ENCODE assay signal across 19 cellular contexts in genomic region chr2:23350792-23351355, GRCh38. TPM values are rescaled to one million over a fixed set of nuclear protein-coding genes. Genes with fewer than 3 reads are reported as not detected.
DNase-seq lines count a peak whose midpoint lies in the region; ATAC-seq, FAIRE-seq and TF ChIP-seq lines count a peak whose summit lies in the region.
"Had no signal": no experiment of that assay in that cellular context is flagged by ENCODE, and none has a peak within 500 bp of the region (broad histone marks: within the 10 kb centered on the region; RNA-seq: fewer than 3 reads in every experiment).

No MANE protein-coding gene starts in this region.

- H3K27ac ChIP-seq in SK-N-SH (ENCODE audit: low read depth in 2 of 2, low read length in 1 of 2) (peak overlapping the region in 1 of 2 experiments; percentile 76; a peak in 2 of 4 replicates), astrocyte (ENCODE audit: low read depth, low read length) (no peak overlapping the region), muscle layer of colon (ENCODE audit: low read depth, low read length) (peak overlapping the region; percentile 42)
- H3K27ac ChIP-seq: 22Rv1, PC-9 had no signal

- no peaks in the 10 kb centered on the region for H3K4me1 Mint-ChIP-seq in astrocyte (ENCODE audit: low read depth, unreplicated experiment)
- H3K4me1 Mint-ChIP-seq: stimulated activated naive CD8-positive, alpha-beta T cell treated with anti-CD3 and anti-CD28 coated beads, Interleukin-15, amount 100 ng/mL, for 72 hours had no signal

- no peak for ATAC-seq in SK-N-SH treated with all-trans-retinoic acid at 6 μM for 48 hours

- no peak for TF ChIP-seq EP300 in SK-N-SH (IDR thresholded peaks at IDR 0.05; ENCODE audit: borderline replicate concordance in 1 of 2, low read depth in 1 of 2, low read length in 1 of 2)

- H3K4me1 ChIP-seq in SK-N-SH (ENCODE audit: control insufficient read depth in 1 of 2, insufficient read depth in 2 of 2, low read depth in 1 of 2, low read length in 1 of 2) (peaks cover 4 to 24% of the 10 kb centered on the region in 2 experiments; a peak in 2 of 4 replicates), astrocyte (ENCODE audit: insufficient read depth, low read length) (no peaks in the 10 kb centered on the region), muscle layer of colon (ENCODE audit: insufficient read depth, low read length) (peaks cover 16% of the 10 kb centered on the region), skeletal muscle satellite cell (ENCODE audit: control insufficient read depth, insufficient read depth, low read length) (peaks cover 10% of the 10 kb centered on the region)

- CTCF ChIA-PET in SK-N-SH (lab: Yijun Ruan, JAX), result interaction anchor here (0.6 to 3.2 kb wide), 51 partner anchors 8 to 1938 kb away, joined by 3 to 32 read pairs (median 4); no protein-coding TSS in a partner anchor

- DNase-seq in SK-N-SH, result no peak
- DNase-seq in astrocyte (ENCODE audit: low read depth), result no peak
- DNase-seq in NCI-H774 (lab: John Stamatoyannopoulos, UW), result no peak
- no peak for DNase-seq in NCI-H748 treated with DMSO at 0.1 percent for 48 hours (lab: John Stamatoyannopoulos, UW)
- no peak for DNase-seq in NCI-H2227 treated with DMSO at 0.1 percent for 48 hours (lab: John Stamatoyannopoulos, UW)
- DNase-seq: DMS79; effector memory CD4-positive, alpha-beta T cell had no signal

- H3K9ac ChIP-seq in SK-N-SH (no peak overlapping the region), astrocyte (ENCODE audit: low read length) (peak overlapping the region; percentile 0), muscle layer of colon (ENCODE audit: low read length) (no peak overlapping the region), skeletal muscle satellite cell (ENCODE audit: low read depth, low read length) (no peak overlapping the region)

- no peak for FAIRE-seq in astrocyte (lab: Jason Lieb, UNC)

- H3K4me2 ChIP-seq in SK-N-SH (no peak overlapping the region; the same call in 1 of the 2 replicates), astrocyte (ENCODE audit: low read length) (peak overlapping the region; percentile 75), skeletal muscle satellite cell (ENCODE audit: low read length) (peak overlapping the region; percentile 74)
- H3K4me2 ChIP-seq: PC-9 had no signal

- no peaks in the 10 kb centered on the region for H3K79me2 ChIP-seq in SK-N-SH (ENCODE audit: insufficient read depth)
- no peaks in the 10 kb centered on the region for H3K79me2 ChIP-seq in astrocyte (ENCODE audit: insufficient read depth, low read length)

- no peak overlapping the region for H3K4me3 Mint-ChIP-seq in astrocyte (ENCODE audit: unreplicated experiment)
- H3K4me3 Mint-ChIP-seq: H9; stimulated activated naive CD8-positive, alpha-beta T cell treated with anti-CD3 and anti-CD28 coated beads, Interleukin-15, amount 100 ng/mL, for 72 hours; T-helper 1 cell treated with Interleukin-12 subunit alpha and Interleukin-12 subunit beta and Interleukin-4 antibody, amounts not matched to agents 30 μg/mL and 1 μg/mL, for 36 hours; type B pancreatic cell had no signal

- H2AFZ ChIP-seq in SK-N-SH (ENCODE audit: low read depth) (peak overlapping the region; percentile 77; the same call in 1 of the 2 replicates), astrocyte (ENCODE audit: low read depth, low read length) (peak overlapping the region; percentile 90)
- H2AFZ ChIP-seq: PC-9 had no signal

- H3K27me3 Mint-ChIP-seq in astrocyte (ENCODE audit: low read depth, unreplicated experiment), result peaks cover 48% of the 10 kb centered on the region

- WGBS in SK-N-SH (ENCODE audit: low lambda C conversion rate), result 64% methylated on average over 8 of the region's 8 CpGs

- TF ChIP-seq CTCF in SK-N-SH (IDR thresholded peaks at IDR 0.05) (no peak), astrocyte (IDR thresholded peaks at IDR 0.05; ENCODE audit: insufficient read depth, low read depth, low read length) (no peak)

- H3K4me3 ChIP-seq in SK-N-SH (ENCODE audit: low read depth in 2 of 2, low read length in 1 of 2) (no peak overlapping the region), astrocyte (ENCODE audit: insufficient read depth, low read depth, low read length) (no peak overlapping the region), muscle layer of colon (ENCODE audit: low read depth in 1 of 2, low read length in 2 of 2) (peak overlapping the region; percentile 25 to 41), skeletal muscle satellite cell (ENCODE audit: low read length) (no peak overlapping the region)
- H3K4me3 ChIP-seq: PC-9 had no signal

- H3K9me3 ChIP-seq in SK-N-SH (no peaks in the 10 kb centered on the region), astrocyte (ENCODE audit: insufficient read depth, low read depth, low read length) (peaks cover 2% of the 10 kb centered on the region), muscle layer of colon (ENCODE audit: low read length) (no peaks in the 10 kb centered on the region), skeletal muscle satellite cell (replicated peaks; ENCODE audit: low read length) (no peaks in the 10 kb centered on the region)
- H3K9me3 ChIP-seq: gastroesophageal sphincter had no signal

- H3K27me3 ChIP-seq in SK-N-SH (ENCODE audit: insufficient read depth), result 0 out of 2 replicates have a peak, but pooled peaks cover 7% of the 10 kb centered on the region
- peaks cover 6% of the 10 kb centered on the region for H3K27me3 ChIP-seq in astrocyte (ENCODE audit: insufficient read depth, low read length)
- no peaks in the 10 kb centered on the region for H3K27me3 ChIP-seq in muscle layer of colon (ENCODE audit: control insufficient read depth in 1 of 2, insufficient read depth in 2 of 2, low read length in 2 of 2)
- peaks cover 20% of the 10 kb centered on the region for H3K27me3 ChIP-seq in skeletal muscle satellite cell (ENCODE audit: control insufficient read depth, insufficient read depth, low read length)

- no peak overlapping the region for H3K27ac Mint-ChIP-seq in astrocyte (ENCODE audit: unreplicated experiment)
- H3K27ac Mint-ChIP-seq: activated naive CD4-positive, alpha-beta T cell treated with anti-CD3 and anti-CD28 coated beads, Interleukin-2, amount 50 U/mL, for 72 hours; H9; naive thymus-derived CD8-positive, alpha-beta T cell; stimulated activated naive CD8-positive, alpha-beta T cell treated with anti-CD3 and anti-CD28 coated beads, Interleukin-15, amount 100 ng/mL, for 72 hours; T-helper 1 cell treated with Interleukin-12 subunit alpha and Interleukin-12 subunit beta and Interleukin-4 antibody, amounts not matched to agents 30 μg/mL and 1 μg/mL, for 36 hours; type B pancreatic cell had no signal

- H3K36me3 ChIP-seq in SK-N-SH (replicated peaks in 1 of 2; ENCODE audit: control insufficient read depth in 1 of 2, insufficient read depth in 2 of 2, low read length in 1 of 2) (no peaks in the 10 kb centered on the region), astrocyte (ENCODE audit: insufficient read depth, low read length) (no peaks in the 10 kb centered on the region), muscle layer of colon (ENCODE audit: insufficient read depth, low read length) (no peaks in the 10 kb centered on the region), skeletal muscle satellite cell (ENCODE audit: insufficient read depth, low read length) (no peaks in the 10 kb centered on the region)
- H3K36me3 ChIP-seq: gastroesophageal sphincter had no signal

- H3K36me3 Mint-ChIP-seq in astrocyte (ENCODE audit: low read depth, unreplicated experiment), result no peaks in the 10 kb centered on the region
- H3K36me3 Mint-ChIP-seq: activated naive CD4-positive, alpha-beta T cell treated with anti-CD3 and anti-CD28 coated beads, Interleukin-2, amount 50 U/mL, for 72 hours; naive thymus-derived CD8-positive, alpha-beta T cell; type B pancreatic cell had no signal

- H3K9me2 ChIP-seq in SK-N-SH, result no peaks in the 10 kb centered on the region

- no peaks in the 10 kb centered on the region for H3F3A ChIP-seq in SK-N-SH (replicated peaks; ENCODE audit: insufficient read depth)

- no peak for TF ChIP-seq RAD21 in SK-N-SH (IDR thresholded peaks at IDR 0.05; ENCODE audit: low read length)

- peaks cover 9% of the 10 kb centered on the region for H3K9me3 Mint-ChIP-seq in astrocyte (ENCODE audit: unreplicated experiment)
- H3K9me3 Mint-ChIP-seq: activated naive CD4-positive, alpha-beta T cell treated with anti-CD3 and anti-CD28 coated beads, Interleukin-2, amount 50 U/mL, for 72 hours; H9; naive thymus-derived CD8-positive, alpha-beta T cell; stimulated activated naive CD8-positive, alpha-beta T cell treated with anti-CD3 and anti-CD28 coated beads, Interleukin-15, amount 100 ng/mL, for 72 hours; T-helper 1 cell treated with Interleukin-12 subunit alpha and Interleukin-12 subunit beta and Interleukin-4 antibody, amounts not matched to agents 30 μg/mL and 1 μg/mL, for 36 hours had no signal

- POLR2A ChIA-PET in SK-N-SH (lab: Yijun Ruan, JAX), result interaction anchor here (0.6 kb wide), 1 partner anchor 1196 kb away, joined by 3 read pairs; no protein-coding TSS in a partner anchor

- H4K20me1 ChIP-seq in SK-N-SH (ENCODE audit: insufficient read depth) (no peaks in the 10 kb centered on the region), astrocyte (ENCODE audit: insufficient read depth, low read length) (no peaks in the 10 kb centered on the region)

TF ChIP-seq in SK-N-SH, 30 proteins besides CTCF, POLR2A, EP300 and RAD21 (continues in another document):
- TF ChIP-seq RFX5 (IDR thresholded peaks at IDR 0.05; ENCODE audit: low read length), result no peak
- TF ChIP-seq MAX (IDR thresholded peaks at IDR 0.05; ENCODE audit: low read depth), result no peak

TF ChIP-seq in SK-N-SH treated with all-trans-retinoic acid at 6 μM for 48 hours, 23 proteins besides CTCF, POLR2A, EP300 and RAD21:
- TF ChIP-seq ZNF70 (CRISPR knock-in tag; IDR thresholded peaks at IDR 0.05) (no peak), ZNF8 (CRISPR knock-in tag; IDR thresholded peaks at IDR 0.05) (no peak), ARNTL (CRISPR knock-in tag; IDR thresholded peaks at IDR 0.05; ENCODE audit: borderline replicate concordance, low read depth) (no peak), ISL1 (CRISPR knock-in tag; IDR thresholded peaks at IDR 0.05) (no peak), PPARA (CRISPR knock-in tag; IDR thresholded peaks at IDR 0.05; ENCODE audit: borderline replicate concordance) (no peak)

RNA-seq across cellular contexts. Expression of gene KLHL29, which starts 34.1 kb away (rescaled TPM):
- 4.2 and 4.6 TPM in 2 replicates for polyA plus RNA-seq in SK-N-SH (2012; rRNA removed)
- 2.9 and 3.8 TPM in 2 replicates for polyA plus RNA-seq in SK-N-SH (2012; cell fraction: cytosol; rRNA removed)
- polyA plus RNA-seq in SK-N-SH (2012; cell fraction: nucleus; rRNA removed), result 17.7 and 21.5 TPM in 2 replicates
- total RNA-seq in astrocyte, result 4.8 and 5.5 TPM in 2 replicates
- total RNA-seq in skeletal muscle satellite cell (2012; rRNA removed), result 7.6 and 12.7 TPM in 2 replicates

Comparison
In these comparisons a context has a peak if more than half of its experiments do, and no peak if none do; other contexts are left out.
1. H3K4me3 ChIP-seq: peak in muscle layer of colon (2 of 2); none in SK-N-SH (0 of 2), astrocyte (single experiment) and skeletal muscle satellite cell (single experiment).